33 cellular contexts compared by ENCODE assay signal in the genomic region with DNA sequence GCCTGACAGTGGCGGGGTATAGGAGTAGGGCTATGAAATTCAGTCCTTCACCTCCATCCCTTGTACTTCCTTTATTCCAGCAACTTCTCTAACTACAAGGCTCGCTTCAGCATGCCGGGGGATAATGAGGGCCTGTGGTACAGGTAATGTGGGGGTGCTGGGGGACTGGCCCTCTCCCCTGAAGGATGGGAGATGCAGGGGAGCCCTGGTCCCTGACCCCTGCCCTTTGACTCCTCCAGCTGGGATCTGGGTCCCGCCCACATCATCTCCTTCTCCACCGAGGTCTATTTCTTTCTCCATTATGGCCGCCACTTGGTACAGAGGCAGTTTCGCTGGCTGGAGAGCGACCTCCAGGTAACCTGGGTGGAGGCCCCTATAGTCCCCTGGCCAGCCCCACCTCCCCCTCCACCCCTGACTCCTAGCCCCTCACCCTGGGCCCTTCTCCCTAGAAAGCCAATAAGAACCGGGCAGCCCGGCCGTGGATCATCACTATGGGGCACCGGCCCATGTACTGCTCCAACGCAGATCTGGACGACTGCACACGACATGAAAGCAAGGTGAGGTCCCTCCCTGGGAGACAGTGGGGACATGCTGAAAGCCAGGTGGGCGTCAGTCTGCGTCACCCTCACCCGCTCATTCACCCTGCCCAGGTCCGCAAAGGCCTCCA. TPM values are rescaled to one million over a fixed set of nuclear protein-coding genes. Genes with fewer than 3 reads are reported as not detected.
"Had no signal": no experiment of that assay in that cellular context is flagged by ENCODE, and none has a peak within 500 bp of the region (broad histone marks: within the 10 kb centered on the region; RNA-seq: fewer than 3 reads in every experiment).

No MANE protein-coding gene starts in this region.

- H3K9me3 ChIP-seq: ascending aorta, breast epithelium, colonic mucosa, esophagus muscularis mucosa, gastrocnemius medialis, heart left ventricle had no signal

- DNase-seq: activated CD4-positive, alpha-beta memory T cell treated with anti-CD3 and anti-CD28 coated beads for 36 hours; activated CD4-positive, alpha-beta T cell treated with anti-CD3 and anti-CD28 coated beads for 36 hours; activated CD4-positive, alpha-beta T cell treated with anti-CD3 and anti-CD28 coated beads, Interleukin-2, amount 10 ng/mL, durations not matched to agents 24 days and 14 days; activated CD4-positive, CD25-positive, alpha-beta regulatory T cell; activated CD4-positive, CD25-positive, alpha-beta regulatory T cell treated with anti-CD3 and anti-CD28 coated beads, Interleukin-2, amount 50 U/mL, for 72 hours; activated CD8-positive, alpha-beta memory T cell treated with anti-CD3 and anti-CD28 coated beads, Interleukin-2, amount 10 ng/mL, durations not matched to agents 7 days and 5 days; activated CD8-positive, alpha-beta memory T cell treated with anti-CD3 and anti-CD28 coated beads, Interleukin-2, amount 50 U/mL, for 4 hours; activated CD8-positive, alpha-beta T cell treated with anti-CD3 and anti-CD28 coated beads, Interleukin-2, amount 10 ng/mL, durations not matched to agents 7 days and 5 days; activated effector memory CD4-positive, alpha-beta T cell treated with anti-CD3 and anti-CD28 coated beads, Interleukin-2, amount 50 U/mL, for 16 hours; activated naive CD4-positive, alpha-beta T cell treated with anti-CD3 and anti-CD28 coated beads for 36 hours; activated naive CD8-positive, alpha-beta T cell treated with anti-CD3 and anti-CD28 coated beads, Interleukin-2, amount 10 ng/mL, durations not matched to agents 7 days and 5 days; activated T-cell treated with anti-CD3 and anti-CD28 coated beads, Interleukin-2, amount 50 U/mL, for 1 hour; activated T-cell treated with anti-CD3 and anti-CD28 coated beads, Interleukin-2, amount 50 U/mL, for 48 hours; central memory CD4-positive, alpha-beta T cell; cerebellar nuclear complex; colonic mucosa; effector CD8-positive, alpha-beta T cell; endodermal cell; erythroblast; foreskin keratinocyte; gastrocnemius medialis; glutamatergic neuron; heart left ventricle; T-helper 17 cell; T1000 had no signal

- ATAC-seq: activated CD4-positive, alpha-beta T cell treated with anti-CD3 and anti-CD28 coated beads for 36 hours; activated CD8-positive, alpha-beta memory T cell treated with anti-CD3 and anti-CD28 coated beads, Interleukin-2, amount 10 ng/mL, durations not matched to agents 7 days and 5 days; activated CD8-positive, alpha-beta T cell treated with anti-CD3 and anti-CD28 coated beads, Interleukin-2, amount 10 ng/mL, durations not matched to agents 7 days and 5 days; foreskin keratinocyte; gastrocnemius medialis; heart left ventricle; T-helper 17 cell had no signal

- H3K4me1 ChIP-seq: ascending aorta, breast epithelium, colonic mucosa, foreskin keratinocyte, gastrocnemius medialis, heart left ventricle had no signal

- H3K4me3 ChIP-seq: ascending aorta, breast epithelium, cardiac muscle cell, colonic mucosa, esophagus muscularis mucosa, gastrocnemius medialis, heart left ventricle had no signal

- H3K36me3 ChIP-seq: ascending aorta, breast epithelium, cardiac muscle cell, colonic mucosa, esophagus muscularis mucosa, gastrocnemius medialis, heart left ventricle had no signal

- H3K27ac ChIP-seq: ascending aorta, breast epithelium, cardiac muscle cell, colonic mucosa, esophagus muscularis mucosa, foreskin keratinocyte, gastrocnemius medialis, heart left ventricle had no signal

RNA-seq across cellular contexts. Expression of gene ACP7, which starts 16.5 kb away (rescaled TPM):
- total RNA-seq: activated CD4-positive, alpha-beta T cell treated with anti-CD3 and anti-CD28 coated beads for 36 hours; activated CD4-positive, alpha-beta T cell treated with anti-CD3 and anti-CD28 coated beads, Interleukin-2, amount 10 ng/mL, durations not matched to agents 24 days and 14 days; activated CD8-positive, alpha-beta memory T cell treated with anti-CD3 and anti-CD28 coated beads for 36 hours; activated CD8-positive, alpha-beta memory T cell treated with anti-CD3 and anti-CD28 coated beads, Interleukin-2, amount 10 ng/mL, durations not matched to agents 7 days and 5 days; activated CD8-positive, alpha-beta T cell treated with anti-CD3 and anti-CD28 coated beads, Interleukin-2, amount 10 ng/mL, durations not matched to agents 7 days and 5 days; activated naive CD4-positive, alpha-beta T cell treated with anti-CD3 and anti-CD28 coated beads for 36 hours; activated naive CD8-positive, alpha-beta T cell treated with anti-CD3 and anti-CD28 coated beads, Interleukin-2, amount 10 ng/mL, durations not matched to agents 7 days and 5 days; activated T-helper 1 cell treated with anti-CD3 and anti-CD28 coated beads, Interleukin-12 subunit alpha, Interleukin-12 subunit beta, Interleukin-2, Interleukin-4 antibody, amounts not matched to agents 30 ng/mL and 10 ng/mL and 1 ng/mL, durations not matched to agents 14 hours and 24 hours and 36 hours; activated T-helper 2 cell treated with anti-CD3 and anti-CD28 coated beads, Interferon-gamma antibody, Interleukin-2, Interleukin-4, amounts not matched to agents 10 μg/mL and 5 μg/mL and 100 μg/mL, durations not matched to agents 14 hours and 24 hours and 36 hours; ascending aorta; breast epithelium; cardiac muscle cell; colonic mucosa; dermis microvascular lymphatic vessel endothelial cell; esophagus muscularis mucosa; gastrocnemius medialis; heart left ventricle; T-helper 17 cell had no signal
- polyA plus RNA-seq: cardiac muscle cell, heart left ventricle had no signal
